Comparison of ENCODE assay signal across 8 cellular contexts in the genomic region with DNA sequence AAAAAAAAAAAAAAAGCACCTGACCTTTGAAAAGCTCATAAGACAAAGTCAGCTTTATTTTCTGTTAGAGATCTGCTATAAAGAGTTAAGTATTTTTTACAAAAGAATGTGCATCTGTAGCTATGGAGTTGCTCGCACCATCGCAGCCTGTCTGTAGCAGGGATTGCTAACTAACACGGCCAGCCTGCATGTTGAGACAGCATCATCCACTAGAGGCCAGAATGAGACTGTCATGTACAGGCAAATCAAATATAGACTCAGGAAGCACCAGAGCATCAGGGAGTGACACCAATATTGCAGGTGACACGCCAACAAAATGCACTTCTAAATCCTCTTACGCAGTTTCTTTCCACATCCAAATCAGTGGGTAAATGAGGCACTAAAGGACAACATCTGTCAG.
A peak's percentile ranks its signal among the peaks of the same experiment; 100 is the strongest.
DNase-seq lines count a peak whose midpoint lies in the region; ATAC-seq and TF ChIP-seq lines count a peak whose summit lies in the region.

No MANE protein-coding gene starts in this region.

- ATAC-seq in HG03432 (IDR thresholded peaks at IDR 0.05; ENCODE audit: unreplicated experiment) (peak; percentile 76), PC-3 (peak; percentile 91), GM21723 (IDR thresholded peaks at IDR 0.05; ENCODE audit: unreplicated experiment) (no peak), HG03095 (IDR thresholded peaks at IDR 0.05; ENCODE audit: unreplicated experiment) (no peak)

- CTCF ChIA-PET in PC-3 (lab: Charles Lee), result no interaction called here

- no peak overlapping the region for H3K9ac ChIP-seq in PC-3 (ENCODE audit: low read length)

- H3K4me3 ChIP-seq in PC-3 (ENCODE audit: low read length), result no peak overlapping the region

- no peak overlapping the region for H3K27ac ChIP-seq in PC-3 (ENCODE audit: low read length)

- no peak overlapping the region for H2AFZ ChIP-seq in PC-3 (ENCODE audit: low read length)

- no peak overlapping the region for H3K27ac Mint-ChIP-seq in nephron
- H3K27ac Mint-ChIP-seq in activated naive CD8-positive, alpha-beta T cell treated with anti-CD3 and anti-CD28 coated beads for 36 hours, result no peak overlapping the region

- H3K27me3 Mint-ChIP-seq in nephron (ENCODE audit: low read depth), result peaks cover 18% of the 10 kb centered on the region
- H3K27me3 Mint-ChIP-seq in activated naive CD8-positive, alpha-beta T cell treated with anti-CD3 and anti-CD28 coated beads for 36 hours, result peaks cover 7% of the 10 kb centered on the region

- no TSS peak for BruUV-seq in PC-3 (replicated peaks; lab: Mats Ljungman, UMichigan)

- H3K79me2 ChIP-seq in PC-3 (ENCODE audit: low read length), result no peaks in the 10 kb centered on the region

- no peak overlapping the region for H3K4me3 Mint-ChIP-seq in nephron
- H3K4me3 Mint-ChIP-seq in activated naive CD8-positive, alpha-beta T cell treated with anti-CD3 and anti-CD28 coated beads for 36 hours, result no peak overlapping the region

- no peaks in the 10 kb centered on the region for H3K9me3 Mint-ChIP-seq in nephron
- H3K9me3 Mint-ChIP-seq in activated naive CD8-positive, alpha-beta T cell treated with anti-CD3 and anti-CD28 coated beads for 36 hours, result no peaks in the 10 kb centered on the region

- H3K4me1 ChIP-seq in PC-3 (ENCODE audit: insufficient read depth, low read length), result no peaks in the 10 kb centered on the region

- H3K36me3 Mint-ChIP-seq in nephron (ENCODE audit: low read depth), result no peaks in the 10 kb centered on the region
- H3K36me3 Mint-ChIP-seq in activated naive CD8-positive, alpha-beta T cell treated with anti-CD3 and anti-CD28 coated beads for 36 hours, result no peaks in the 10 kb centered on the region

- TF ChIP-seq POLR2A in erythroblast (IDR thresholded peaks at IDR 0.05; ENCODE audit: low read length), result no peak

- no peaks in the 10 kb centered on the region for H3K9me2 ChIP-seq in PC-3 (replicated peaks; ENCODE audit: low read length)

- intact Hi-C loops in PC-3 (cut with micrococcal nuclease), result loop anchor here (1.0 to 2.0 kb wide), 2 partner anchors 131 to 346 kb away; no protein-coding TSS in a partner anchor

- no peak overlapping the region for H3K4me2 ChIP-seq in PC-3 (ENCODE audit: low read length)

- TF ChIP-seq CTCF in PC-3 (conservative IDR thresholded peaks at IDR 0.05; ENCODE audit: low read depth, low read length), result peak; percentile 66
- TF ChIP-seq CTCF in nephron (IDR thresholded peaks at IDR 0.05; ENCODE audit: unreplicated experiment in 3 of 3), result peak; percentile 62 to 79 (median 69)

- no peaks in the 10 kb centered on the region for H4K20me1 ChIP-seq in PC-3 (ENCODE audit: low read length)

- POLR2A ChIA-PET in PC-3 (lab: Charles Lee; ENCODE audit: unreplicated experiment), result no interaction called here

- H3K27me3 ChIP-seq in PC-3 (ENCODE audit: low read length), result peaks cover 22% of the 10 kb centered on the region

- H3K9me3 ChIP-seq in PC-3 (ENCODE audit: low read length), result no peaks in the 10 kb centered on the region

- H3K4me1 Mint-ChIP-seq in nephron, result peaks cover 30% of the 10 kb centered on the region
- H3K4me1 Mint-ChIP-seq in activated naive CD8-positive, alpha-beta T cell treated with anti-CD3 and anti-CD28 coated beads for 36 hours, result no peaks in the 10 kb centered on the region

- no peaks in the 10 kb centered on the region for H3F3A ChIP-seq in PC-3 (ENCODE audit: low read length, unreplicated experiment)

- H3K36me3 ChIP-seq in PC-3 (ENCODE audit: low read depth, low read length), result no peaks in the 10 kb centered on the region

- DNase-seq in AG08396 (ENCODE audit: low spot score), result peak; percentile 39
- DNase-seq in PC-3, result peak; percentile 56
- DNase-seq in erythroblast (lab: John Stamatoyannopoulos, UW), result peak; percentile 2 to 3
- no peak for DNase-seq in activated naive CD8-positive, alpha-beta T cell treated with anti-CD3 and anti-CD28 coated beads for 36 hours

Comparison
In these comparisons a context has a peak if more than half of its experiments do, and no peak if none do; other contexts are left out.
1. ATAC-seq: peak in HG03432 (single experiment) and PC-3 (single experiment); none in GM21723 (single experiment) and HG03095 (single experiment).